ENCODE assay signal across 3 cellular contexts in the genomic region with DNA sequence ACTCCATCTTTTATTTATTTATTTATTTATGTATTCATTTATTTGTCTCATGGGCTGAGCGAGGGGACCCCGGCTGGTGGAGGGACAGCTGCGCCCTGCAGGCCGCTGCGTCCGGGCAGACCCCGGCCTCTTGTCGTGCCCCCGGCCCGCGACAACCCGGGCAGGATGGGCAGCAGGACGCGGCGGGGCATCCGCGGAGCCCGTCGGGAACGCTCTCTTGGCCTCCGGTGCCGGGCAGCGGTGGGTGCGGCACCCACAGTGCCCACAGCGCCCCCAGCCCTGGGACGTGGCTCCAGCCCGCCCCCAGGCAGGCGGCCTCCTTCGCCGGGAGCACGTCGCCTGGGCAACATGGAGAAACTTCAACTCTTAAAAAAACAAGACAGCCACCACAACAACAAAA. TPM values are rescaled to one million over a fixed set of nuclear protein-coding genes. Genes with fewer than 3 reads are reported as not detected.
"Had no signal": no experiment of that assay in that cellular context is flagged by ENCODE, and none has a peak within 500 bp of the region (broad histone marks: within the 10 kb centered on the region; RNA-seq: fewer than 3 reads in every experiment).

No MANE protein-coding gene starts in this region.

RNA-seq across cellular contexts. Expression of gene RNU1-3, which starts 8.5 kb away (rescaled TPM):
- total RNA-seq: fibroblast of villous mesenchyme had no signal
- polyA plus RNA-seq: fibroblast of lung, SK-N-SH had no signal
